In the genomic region with DNA sequence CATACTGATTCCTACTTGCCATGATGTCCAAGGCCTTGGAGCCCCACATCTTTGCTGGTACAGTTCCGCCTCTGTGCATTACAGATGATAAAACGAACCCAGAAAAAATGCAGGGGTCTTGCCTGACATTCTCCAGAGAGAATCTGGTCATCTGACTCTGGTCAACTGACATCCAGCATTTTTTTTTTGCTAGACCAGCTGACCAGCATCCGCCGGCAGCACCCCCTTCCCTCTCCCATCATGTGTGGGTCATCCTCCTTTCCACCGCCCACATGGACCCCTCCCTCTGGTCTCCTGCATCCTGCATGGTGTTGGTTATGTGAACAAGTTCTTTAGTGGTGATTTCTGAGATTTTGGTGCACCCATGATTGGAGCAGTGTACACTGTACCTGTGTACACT, we compare ENCODE assay signal across 24 cellular contexts. TPM values are rescaled to one million over a fixed set of nuclear protein-coding genes. Genes with fewer than 3 reads are reported as not detected.
"Had no signal": no experiment of that assay in that cellular context is flagged by ENCODE, and none has a peak within 500 bp of the region (broad histone marks: within the 10 kb centered on the region; RNA-seq: fewer than 3 reads in every experiment).

No MANE protein-coding gene starts in this region.

- H3K4me3 Mint-ChIP-seq: mesothelial cell of epicardium; naive thymus-derived CD8-positive, alpha-beta T cell; neural progenitor cell; T-cell; T-helper 2 cell treated with Interferon-gamma antibody and Interleukin-4, amounts not matched to agents 5 μg/mL and 100 μg/mL, for 36 hours had no signal

- H3K9ac ChIP-seq: neural progenitor cell had no signal

- ATAC-seq: activated naive CD4-positive, alpha-beta T cell treated with anti-CD3 and anti-CD28 coated beads, Interleukin-2, amount 50 U/mL, for 72 hours; left lung; naive thymus-derived CD8-positive, alpha-beta T cell; T-cell had no signal

- H2AFZ ChIP-seq: neural progenitor cell had no signal

- H3K4me2 ChIP-seq: neural progenitor cell had no signal

- H3K4me1 ChIP-seq: ascending aorta, right atrium auricular region had no signal

- H3K27ac Mint-ChIP-seq: activated naive CD4-positive, alpha-beta T cell treated with anti-CD3 and anti-CD28 coated beads, Interleukin-2, amount 50 U/mL, for 72 hours; naive thymus-derived CD8-positive, alpha-beta T cell; neural progenitor cell; T-cell; T-helper 2 cell treated with Interferon-gamma antibody and Interleukin-4, amounts not matched to agents 5 μg/mL and 100 μg/mL, for 36 hours had no signal

- H3K36me3 Mint-ChIP-seq: naive thymus-derived CD8-positive, alpha-beta T cell; neural progenitor cell; T-cell had no signal

- H3K27me3 ChIP-seq: ascending aorta, brain microvascular endothelial cell, left lung, neural progenitor cell, right atrium auricular region, tibial artery had no signal

- H3K9me3 ChIP-seq: ascending aorta, left lung, right atrium auricular region had no signal

- DNase-seq: activated CD4-positive, alpha-beta T cell treated with anti-CD3 and anti-CD28 coated beads for 1 hour; activated gamma-delta T cell treated with Interleukin-2 at 50 U/mL for 16 hours; activated T-cell treated with anti-CD3 and anti-CD28 coated beads, Interleukin-2, amount 50 U/mL, for 1 hour; brain microvascular endothelial cell; central memory CD4-positive, alpha-beta T cell; foreskin fibroblast; left lung; naive thymus-derived CD8-positive, alpha-beta T cell; spleen; stimulated activated CD4-positive, alpha-beta T cell treated with anti-CD3 and anti-CD28 coated beads, Interleukin-4, amount 100 ng/mL, for 1 hour; stimulated activated naive CD4-positive, alpha-beta T cell treated with Interleukin-2 at 50 U/mL for 16 hours; T-cell; tibial artery; WERI-Rb-1 had no signal

- H3K27ac ChIP-seq: ascending aorta, brain microvascular endothelial cell, coronary artery, left lung, neural progenitor cell, right atrium auricular region, tibial artery, WERI-Rb-1 had no signal

- H3K4me3 ChIP-seq: ascending aorta, coronary artery, left lung, lung, neural progenitor cell, right atrium auricular region, spleen, tibial artery had no signal

- H3K9me3 Mint-ChIP-seq: mesothelial cell of epicardium; T-cell; T-helper 2 cell treated with Interferon-gamma antibody and Interleukin-4, amounts not matched to agents 5 μg/mL and 100 μg/mL, for 36 hours had no signal

- H3K36me3 ChIP-seq: ascending aorta, brain microvascular endothelial cell, left lung, neural progenitor cell, right atrium auricular region, spleen, tibial artery, WERI-Rb-1 had no signal

RNA-seq across cellular contexts. Expression of gene CDH1, which starts 47.1 kb away (rescaled TPM):
- total RNA-seq: ascending aorta; fibroblast of lung; naive thymus-derived CD8-positive, alpha-beta T cell; posterior vena cava had no signal
